ENCODE assay signal across 1 cellular context in the genomic region with DNA sequence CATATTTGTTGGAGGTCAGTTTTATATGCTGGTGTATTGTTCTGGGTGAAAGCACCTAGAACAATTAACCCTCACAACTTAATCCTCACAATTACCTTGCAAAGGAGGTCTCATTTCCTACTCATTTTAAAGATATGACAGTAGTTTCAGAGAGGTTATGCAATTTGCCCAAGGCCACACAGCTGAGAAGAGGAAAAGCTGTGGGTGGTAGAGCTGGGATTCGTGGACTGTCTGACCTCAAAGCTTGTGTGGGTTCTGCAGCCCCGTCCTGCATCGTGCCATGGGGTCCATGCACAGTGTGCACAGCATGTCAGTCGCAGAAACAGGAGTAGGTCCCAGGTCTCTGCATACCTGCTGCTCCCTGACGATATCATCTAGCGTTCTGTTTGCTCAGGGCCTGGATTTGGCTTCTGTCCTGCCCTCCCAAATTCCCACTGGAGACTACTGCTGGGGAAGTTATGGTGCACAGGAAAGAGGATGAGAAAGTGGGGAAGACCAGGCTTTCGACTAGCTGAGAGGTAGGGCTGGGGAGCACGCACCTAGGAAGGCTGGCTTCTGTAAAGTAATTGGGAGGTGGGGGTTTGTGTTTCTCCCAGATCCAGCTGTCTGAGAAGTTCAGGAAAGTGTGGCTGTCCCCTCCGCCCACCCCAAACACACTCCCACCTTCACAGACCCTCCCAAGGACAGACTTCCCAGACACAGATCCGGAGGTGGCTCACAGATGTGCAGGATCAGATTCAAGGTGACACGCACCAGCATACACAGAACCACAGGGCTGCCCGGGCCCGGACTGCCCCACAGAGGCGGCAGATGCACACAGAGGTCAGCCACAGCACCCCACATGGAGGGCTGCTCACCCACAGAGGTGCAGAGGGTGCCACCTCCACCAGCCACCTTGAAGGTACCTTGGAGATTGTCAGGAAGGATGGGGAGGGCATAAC.
TF ChIP-seq lines count a peak whose summit lies in the region.

No MANE protein-coding gene starts in this region.

TF ChIP-seq in GM12878, 131 proteins besides CTCF, POLR2A, EP300 and RAD21:
- TF ChIP-seq, protein P1, sequence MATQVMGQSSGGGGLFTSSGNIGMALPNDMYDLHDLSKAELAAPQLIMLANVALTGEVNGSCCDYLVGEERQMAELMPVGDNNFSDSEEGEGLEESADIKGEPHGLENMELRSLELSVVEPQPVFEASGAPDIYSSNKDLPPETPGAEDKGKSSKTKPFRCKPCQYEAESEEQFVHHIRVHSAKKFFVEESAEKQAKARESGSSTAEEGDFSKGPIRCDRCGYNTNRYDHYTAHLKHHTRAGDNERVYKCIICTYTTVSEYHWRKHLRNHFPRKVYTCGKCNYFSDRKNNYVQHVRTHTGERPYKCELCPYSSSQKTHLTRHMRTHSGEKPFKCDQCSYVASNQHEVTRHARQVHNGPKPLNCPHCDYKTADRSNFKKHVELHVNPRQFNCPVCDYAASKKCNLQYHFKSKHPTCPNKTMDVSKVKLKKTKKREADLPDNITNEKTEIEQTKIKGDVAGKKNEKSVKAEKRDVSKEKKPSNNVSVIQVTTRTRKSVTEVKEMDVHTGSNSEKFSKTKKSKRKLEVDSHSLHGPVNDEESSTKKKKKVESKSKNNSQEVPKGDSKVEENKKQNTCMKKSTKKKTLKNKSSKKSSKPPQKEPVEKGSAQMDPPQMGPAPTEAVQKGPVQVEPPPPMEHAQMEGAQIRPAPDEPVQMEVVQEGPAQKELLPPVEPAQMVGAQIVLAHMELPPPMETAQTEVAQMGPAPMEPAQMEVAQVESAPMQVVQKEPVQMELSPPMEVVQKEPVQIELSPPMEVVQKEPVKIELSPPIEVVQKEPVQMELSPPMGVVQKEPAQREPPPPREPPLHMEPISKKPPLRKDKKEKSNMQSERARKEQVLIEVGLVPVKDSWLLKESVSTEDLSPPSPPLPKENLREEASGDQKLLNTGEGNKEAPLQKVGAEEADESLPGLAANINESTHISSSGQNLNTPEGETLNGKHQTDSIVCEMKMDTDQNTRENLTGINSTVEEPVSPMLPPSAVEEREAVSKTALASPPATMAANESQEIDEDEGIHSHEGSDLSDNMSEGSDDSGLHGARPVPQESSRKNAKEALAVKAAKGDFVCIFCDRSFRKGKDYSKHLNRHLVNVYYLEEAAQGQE (IDR thresholded peaks at IDR 0.05; ENCODE audit: low read depth, low read length), result no peak
- no peak for TF ChIP-seq BMI1 (IDR thresholded peaks at IDR 0.05; ENCODE audit: borderline replicate concordance)
- TF ChIP-seq HCFC1 (IDR thresholded peaks at IDR 0.05; ENCODE audit: low read length), result no peak
- no peak for TF ChIP-seq MYB (IDR thresholded peaks at IDR 0.05; ENCODE audit: borderline replicate concordance, low read depth, low read length)
- TF ChIP-seq, protein P2, sequence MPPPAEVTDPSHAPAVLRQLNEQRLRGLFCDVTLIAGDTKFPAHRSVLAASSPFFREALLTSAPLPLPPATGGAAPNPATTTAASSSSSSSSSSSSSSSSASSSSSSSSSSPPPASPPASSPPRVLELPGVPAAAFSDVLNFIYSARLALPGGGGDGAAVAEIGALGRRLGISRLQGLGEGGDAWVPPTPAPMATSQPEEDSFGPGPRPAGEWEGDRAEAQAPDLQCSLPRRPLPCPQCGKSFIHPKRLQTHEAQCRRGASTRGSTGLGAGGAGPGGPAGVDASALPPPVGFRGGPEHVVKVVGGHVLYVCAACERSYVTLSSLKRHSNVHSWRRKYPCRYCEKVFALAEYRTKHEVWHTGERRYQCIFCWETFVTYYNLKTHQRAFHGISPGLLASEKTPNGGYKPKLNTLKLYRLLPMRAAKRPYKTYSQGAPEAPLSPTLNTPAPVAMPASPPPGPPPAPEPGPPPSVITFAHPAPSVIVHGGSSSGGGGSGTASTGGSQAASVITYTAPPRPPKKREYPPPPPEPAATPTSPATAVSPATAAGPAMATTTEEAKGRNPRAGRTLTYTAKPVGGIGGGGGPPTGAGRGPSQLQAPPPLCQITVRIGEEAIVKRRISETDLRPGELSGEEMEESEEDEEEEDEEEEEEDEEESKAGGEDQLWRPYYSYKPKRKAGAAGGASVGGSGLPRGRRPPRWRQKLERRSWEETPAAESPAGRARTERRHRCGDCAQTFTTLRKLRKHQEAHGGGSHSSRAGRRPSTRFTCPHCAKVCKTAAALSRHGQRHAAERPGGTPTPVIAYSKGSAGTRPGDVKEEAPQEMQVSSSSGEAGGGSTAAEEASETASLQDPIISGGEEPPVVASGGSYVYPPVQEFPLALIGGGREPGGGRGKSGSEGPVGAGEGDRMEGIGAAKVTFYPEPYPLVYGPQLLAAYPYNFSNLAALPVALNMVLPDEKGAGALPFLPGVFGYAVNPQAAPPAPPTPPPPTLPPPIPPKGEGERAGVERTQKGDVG (CRISPR knock-in tag; IDR thresholded peaks at IDR 0.05), result no peak
- no peak for TF ChIP-seq BCL11A (IDR thresholded peaks at IDR 0.05; ENCODE audit: low read depth, low read length)
- TF ChIP-seq, protein P3, sequence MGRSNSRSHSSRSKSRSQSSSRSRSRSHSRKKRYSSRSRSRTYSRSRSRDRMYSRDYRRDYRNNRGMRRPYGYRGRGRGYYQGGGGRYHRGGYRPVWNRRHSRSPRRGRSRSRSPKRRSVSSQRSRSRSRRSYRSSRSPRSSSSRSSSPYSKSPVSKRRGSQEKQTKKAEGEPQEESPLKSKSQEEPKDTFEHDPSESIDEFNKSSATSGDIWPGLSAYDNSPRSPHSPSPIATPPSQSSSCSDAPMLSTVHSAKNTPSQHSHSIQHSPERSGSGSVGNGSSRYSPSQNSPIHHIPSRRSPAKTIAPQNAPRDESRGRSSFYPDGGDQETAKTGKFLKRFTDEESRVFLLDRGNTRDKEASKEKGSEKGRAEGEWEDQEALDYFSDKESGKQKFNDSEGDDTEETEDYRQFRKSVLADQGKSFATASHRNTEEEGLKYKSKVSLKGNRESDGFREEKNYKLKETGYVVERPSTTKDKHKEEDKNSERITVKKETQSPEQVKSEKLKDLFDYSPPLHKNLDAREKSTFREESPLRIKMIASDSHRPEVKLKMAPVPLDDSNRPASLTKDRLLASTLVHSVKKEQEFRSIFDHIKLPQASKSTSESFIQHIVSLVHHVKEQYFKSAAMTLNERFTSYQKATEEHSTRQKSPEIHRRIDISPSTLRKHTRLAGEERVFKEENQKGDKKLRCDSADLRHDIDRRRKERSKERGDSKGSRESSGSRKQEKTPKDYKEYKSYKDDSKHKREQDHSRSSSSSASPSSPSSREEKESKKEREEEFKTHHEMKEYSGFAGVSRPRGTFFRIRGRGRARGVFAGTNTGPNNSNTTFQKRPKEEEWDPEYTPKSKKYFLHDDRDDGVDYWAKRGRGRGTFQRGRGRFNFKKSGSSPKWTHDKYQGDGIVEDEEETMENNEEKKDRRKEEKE (IDR thresholded peaks at IDR 0.05), result no peak
- no peak for TF ChIP-seq ZNF384 (IDR thresholded peaks at IDR 0.05; ENCODE audit: borderline replicate concordance, low read depth, low read length)
- TF ChIP-seq, protein P4, sequence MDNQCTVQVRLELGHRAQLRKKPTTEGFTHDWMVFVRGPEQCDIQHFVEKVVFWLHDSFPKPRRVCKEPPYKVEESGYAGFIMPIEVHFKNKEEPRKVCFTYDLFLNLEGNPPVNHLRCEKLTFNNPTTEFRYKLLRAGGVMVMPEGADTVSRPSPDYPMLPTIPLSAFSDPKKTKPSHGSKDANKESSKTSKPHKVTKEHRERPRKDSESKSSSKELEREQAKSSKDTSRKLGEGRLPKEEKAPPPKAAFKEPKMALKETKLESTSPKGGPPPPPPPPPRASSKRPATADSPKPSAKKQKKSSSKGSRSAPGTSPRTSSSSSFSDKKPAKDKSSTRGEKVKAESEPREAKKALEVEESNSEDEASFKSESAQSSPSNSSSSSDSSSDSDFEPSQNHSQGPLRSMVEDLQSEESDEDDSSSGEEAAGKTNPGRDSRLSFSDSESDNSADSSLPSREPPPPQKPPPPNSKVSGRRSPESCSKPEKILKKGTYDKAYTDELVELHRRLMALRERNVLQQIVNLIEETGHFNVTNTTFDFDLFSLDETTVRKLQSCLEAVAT (IDR thresholded peaks at IDR 0.05), result no peak
- TF ChIP-seq ATF7 (IDR thresholded peaks at IDR 0.05; ENCODE audit: low read depth), result no peak
- TF ChIP-seq SPI1 (IDR thresholded peaks at IDR 0.05; ENCODE audit: borderline replicate concordance, insufficient read depth, low read depth, low read length), result no peak
TF ChIP-seq in GM12878: peak in this region for 0.
